ENCODE assay signal across 8 cellular contexts in the genomic region with DNA sequence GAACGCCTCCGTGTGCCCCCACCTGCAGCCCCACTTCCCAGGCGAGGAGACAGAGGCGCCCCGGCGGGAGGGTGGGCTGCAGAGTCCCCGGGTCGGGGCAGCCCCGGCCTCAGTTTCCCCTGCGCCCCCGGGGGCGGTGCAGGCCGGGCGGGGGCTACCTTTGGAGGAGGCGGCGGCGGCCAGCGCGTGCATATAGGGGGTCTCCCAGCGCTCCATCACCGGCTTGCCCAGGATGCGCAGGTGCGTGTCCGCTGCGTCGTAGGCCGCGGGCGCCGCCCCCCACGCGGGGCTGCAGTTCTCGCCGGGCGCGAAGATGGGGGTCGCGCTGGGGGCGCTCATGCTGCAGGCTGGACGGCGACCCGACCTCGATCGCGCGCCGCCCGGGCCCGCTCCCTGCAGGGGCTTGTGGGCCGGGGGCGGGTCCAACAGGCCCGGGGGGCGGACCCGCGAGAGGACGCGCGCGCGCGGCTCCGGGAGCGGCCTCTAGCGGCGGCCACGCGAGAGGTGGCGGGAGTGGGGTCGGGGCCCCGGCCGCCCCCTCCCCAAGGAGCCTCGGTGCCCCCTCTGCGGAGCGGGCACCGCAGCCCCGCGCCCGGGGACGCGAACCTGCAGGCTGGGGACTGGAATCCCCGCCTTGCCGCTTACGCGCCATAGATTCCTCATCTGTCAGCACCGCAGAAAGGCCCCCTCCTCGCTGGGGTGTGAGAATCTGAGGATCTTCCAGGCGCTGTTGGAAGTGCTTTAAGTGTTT. TPM values are rescaled to one million over a fixed set of nuclear protein-coding genes. Genes with fewer than 3 reads are reported as not detected.
A peak's percentile ranks its signal among the peaks of the same experiment; 100 is the strongest.
DNase-seq lines count a peak whose midpoint lies in the region; ATAC-seq lines count a peak whose summit lies in the region.

A gene (minus strand): TSS at position 405 of the 751 bp plus-strand sequence. CDS start 66 bp downstream, at position 339.

- peak; percentile 92 for DNase-seq in GM03348 (ENCODE audit: low spot score)
- peak; percentile 62 to 65 for DNase-seq in activated CD4-positive, alpha-beta T cell treated with anti-CD3 and anti-CD28 coated beads, Interleukin-2, amount 50 U/mL, for 48 hours
- peak in 2 of 3 experiments; percentile 25 to 41 for DNase-seq in effector memory CD8-positive, alpha-beta T cell
- DNase-seq in stimulated activated naive CD4-positive, alpha-beta T cell (lab: John Stamatoyannopoulos, UW) = peak; percentile 23 to 71 (median 56)

- H3K27ac Mint-ChIP-seq in effector memory CD8-positive, alpha-beta T cell = no peak within 1 kb of the TSS

- H3K27me3 ChIP-seq in mononuclear cell (ENCODE audit: insufficient read depth, low read length) = peaks cover 9% of the 10 kb centered on the region

- peak within 1 kb of the TSS; percentile 65 to 67 for H3K4me3 Mint-ChIP-seq in effector memory CD8-positive, alpha-beta T cell

- peaks cover 6 to 14% of the 10 kb centered on the region in 2 donors for H3K27me3 Mint-ChIP-seq in effector memory CD8-positive, alpha-beta T cell

- H3K36me3 ChIP-seq in KOPT-K1 (ENCODE audit: insufficient read depth, low read length) = peaks cover 28% of the 10 kb centered on the region

- H3K4me1 Mint-ChIP-seq in effector memory CD8-positive, alpha-beta T cell (ENCODE audit: low read depth in 2 of 2) = peaks cover under 1 to 7% of the 10 kb centered on the region in 2 donors

- H3K27ac ChIP-seq in KOPT-K1 (ENCODE audit: low read depth, low read length, poor library complexity, severe bottlenecking) = peak within 1 kb of the TSS; percentile 72

- peaks cover 25% of the 10 kb centered on the region for H3K4me1 ChIP-seq in mononuclear cell (ENCODE audit: insufficient read depth, low read length)

- peak; percentile 85 for ATAC-seq in effector memory CD8-positive, alpha-beta T cell (replicated peaks)
- ATAC-seq in GM18870 (IDR thresholded peaks at IDR 0.05; ENCODE audit: unreplicated experiment) (no peak), GM21737 (IDR thresholded peaks at IDR 0.05; ENCODE audit: unreplicated experiment) (no peak)

- H3K9me3 Mint-ChIP-seq in effector memory CD8-positive, alpha-beta T cell = no peaks in the 10 kb centered on the region

- H3K4me3 ChIP-seq in mononuclear cell (ENCODE audit: low read length) = peak within 1 kb of the TSS; percentile 30

- H3K36me3 Mint-ChIP-seq in effector memory CD8-positive, alpha-beta T cell (ENCODE audit: insufficient read depth) = peaks cover under 1% of the 10 kb centered on the region

- H3K9me3 ChIP-seq in KOPT-K1 (ENCODE audit: insufficient read depth, low read length, poor library complexity, severe bottlenecking) = no peaks in the 10 kb centered on the region
- no peaks in the 10 kb centered on the region for H3K9me3 ChIP-seq in mononuclear cell (ENCODE audit: low read depth, low read length)

RNA-seq across cellular contexts. Expression of the gene that starts here (rescaled TPM):
- total RNA-seq in mononuclear cell = 6.7 TPM

Comparison
In these comparisons a context has a peak if more than half of its experiments do, and no peak if none do; other contexts are left out.
1. DNase-seq: peak in every context shown above with its lines; median percentile 92 in GM03348; 64 in activated CD4-positive, alpha-beta T cell treated with anti-CD3 and anti-CD28 coated beads, Interleukin-2, amount 50 U/mL, for 48 hours; 56 in stimulated activated naive CD4-positive, alpha-beta T cell; 33 in effector memory CD8-positive, alpha-beta T cell.